In genomic region chr12:132167610-132168310, GRCh38 we compare ENCODE assay signal across 2 cellular contexts.
A peak's percentile ranks its signal among the peaks of the same experiment; 100 is the strongest.
TF ChIP-seq lines count a peak whose summit lies in the region.

No MANE protein-coding gene starts in this region.

TF ChIP-seq in Ishikawa, 13 proteins besides CTCF, POLR2A, EP300 and RAD21:
- TF ChIP-seq TCF12 (IDR thresholded peaks at IDR 0.05; ENCODE audit: low read depth) (no peak), MAX (IDR thresholded peaks at IDR 0.05) (peak; percentile 44; the same call in 1 of the 2 replicates), REST (IDR thresholded peaks at IDR 0.05; ENCODE audit: low read depth) (no peak), ZBTB7A (IDR thresholded peaks at IDR 0.05; ENCODE audit: low read depth) (no peak), CEBPB (IDR thresholded peaks at IDR 0.05) (no peak), EGR1 (IDR thresholded peaks at IDR 0.05) (no peak), USF1 (IDR thresholded peaks at IDR 0.05) (peak; percentile 73), CREB1 (IDR thresholded peaks at IDR 0.05; ENCODE audit: low read depth) (no peak)

TF ChIP-seq in HepG2, 621 proteins besides CTCF, POLR2A, EP300 and RAD21:
- peak; percentile 62; the same call in 1 of the 2 replicates for TF ChIP-seq BHLHE40 (IDR thresholded peaks at IDR 0.05; ENCODE audit: low read length)
- TF ChIP-seq MED8 (CRISPR knock-in tag; IDR thresholded peaks at IDR 0.05; ENCODE audit: insufficient replicate concordance), result no peak
